19 cellular contexts compared by ENCODE assay signal in the genomic region with DNA sequence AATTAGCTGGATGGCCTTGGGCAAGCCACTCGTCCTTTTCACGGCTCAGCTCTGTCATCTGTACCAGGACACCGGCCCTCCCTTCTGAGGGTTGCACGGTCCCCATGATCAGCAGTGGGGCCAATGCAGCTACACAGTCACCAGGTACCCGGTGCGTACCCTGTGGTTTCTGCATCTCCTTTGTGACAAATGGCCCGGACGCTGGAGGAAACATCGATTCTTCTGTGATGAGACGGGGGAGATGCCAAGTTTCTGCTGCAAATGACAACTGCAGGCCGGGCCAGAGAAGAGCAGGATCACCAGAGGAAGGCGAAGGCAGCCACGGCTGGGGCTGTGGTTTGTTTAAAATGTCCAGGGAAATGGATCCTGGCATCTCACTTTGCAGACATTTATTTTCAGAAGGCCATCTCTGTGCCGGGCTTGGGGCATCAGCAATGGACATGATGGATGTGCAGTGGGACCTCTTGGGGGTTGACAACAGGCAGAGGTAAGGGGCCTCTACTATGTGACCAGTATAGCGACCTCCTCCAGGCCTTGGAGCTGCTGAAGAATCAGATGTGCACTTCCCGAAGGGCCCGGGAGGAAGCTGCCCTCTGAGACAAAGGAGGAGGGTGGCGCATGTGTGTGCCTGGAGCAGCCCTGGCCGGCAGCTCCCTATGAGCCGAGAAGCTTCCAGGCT.
A peak's percentile ranks its signal among the peaks of the same experiment; 100 is the strongest.
DNase-seq lines count a peak whose midpoint lies in the region; ATAC-seq, FAIRE-seq and TF ChIP-seq lines count a peak whose summit lies in the region.
"Had no signal": no experiment of that assay in that cellular context is flagged by ENCODE, and none has a peak within 500 bp of the region (broad histone marks: within the 10 kb centered on the region; RNA-seq: fewer than 3 reads in every experiment).

No MANE protein-coding gene starts in this region.

- TF ChIP-seq EP300 in H1 (IDR thresholded peaks at IDR 0.05; ENCODE audit: borderline replicate concordance in 1 of 2, low read depth in 2 of 2, low read length in 2 of 2): no peak
- no peak for TF ChIP-seq EP300 in suprapubic skin (IDR thresholded peaks at IDR 0.05)

- no peaks in the 10 kb centered on the region for H4K20me1 ChIP-seq in H1 (replicated peaks in 1 of 2; ENCODE audit: control insufficient read depth in 1 of 2, insufficient read depth in 2 of 2, low read length in 2 of 2)
- no peaks in the 10 kb centered on the region for H4K20me1 ChIP-seq in OCI-LY7 (ENCODE audit: insufficient read depth, low read length)
- H4K20me1 ChIP-seq: BLaER1 treated with 17β-estradiol and CSF1 and Interleukin-3, amounts not matched to agents 10 nM and 100 nM had no signal

- H2BK20ac ChIP-seq in H1 (ENCODE audit: low read length): no peak overlapping the region

- TF ChIP-seq POLR2A in H1 (IDR thresholded peaks at IDR 0.05; ENCODE audit: control extremely low read depth in 1 of 2, low read depth in 2 of 2, low read length in 2 of 2): no peak
- no peak for TF ChIP-seq POLR2A in suprapubic skin (IDR thresholded peaks at IDR 0.05)

- no peak overlapping the region for H2AFZ ChIP-seq in H1 (ENCODE audit: low read length)
- no peak overlapping the region for H2AFZ ChIP-seq in OCI-LY7 (ENCODE audit: low read length)
- H2AFZ ChIP-seq: GM23338 had no signal

- TF ChIP-seq RAD21 in H1 (IDR thresholded peaks at IDR 0.05 in 1 of 2, conservative IDR thresholded peaks at IDR 0.05 in 1 of 2; ENCODE audit: low read depth in 2 of 2, low read length in 2 of 2): no peak

- no peak for FAIRE-seq in H1 (lab: Jason Lieb, UNC)
- FAIRE-seq: G401.6, GM12891 had no signal

- no peak overlapping the region for H3K4me3 ChIP-seq in H1 (ENCODE audit: extremely low read depth in 1 of 4, insufficient read depth in 2 of 4, low read depth in 3 of 4, low read length in 4 of 4)
- H3K4me3 ChIP-seq in suprapubic skin: no peak overlapping the region
- H3K4me3 ChIP-seq in colonic mucosa: no peak overlapping the region
- no peak overlapping the region for H3K4me3 ChIP-seq in OCI-LY7 (ENCODE audit: low read depth, low read length, poor library complexity, severe bottlenecking)
- H3K4me3 ChIP-seq: BLaER1 treated with 17β-estradiol and CSF1 and Interleukin-3, amounts not matched to agents 10 nM and 100 nM; GM23338 had no signal

- H3K4me1 ChIP-seq in H1 (replicated peaks in 1 of 4; ENCODE audit: control insufficient read depth in 3 of 4, insufficient read depth in 4 of 4, low read length in 3 of 4): 0 out of 7 replicates have a peak, but pooled peaks cover 0 to 3% (median 0%) of the 10 kb centered on the region in 4 experiments
- H3K4me1 ChIP-seq in suprapubic skin: no peaks in the 10 kb centered on the region
- H3K4me1 ChIP-seq in colonic mucosa: no peaks in the 10 kb centered on the region
- H3K4me1 ChIP-seq in OCI-LY7 (ENCODE audit: insufficient read depth, low read length, poor library complexity, severe bottlenecking): peaks cover 15% of the 10 kb centered on the region

- no peak for DNase-seq in H1 (ENCODE audit: low read depth in 1 of 2, low spot score in 2 of 2)
- DNase-seq in mesenteric fat pad (ENCODE audit: low spot score): peak; percentile 79
- DNase-seq in posterior vena cava (ENCODE audit: low spot score): peak; percentile 42
- peak; percentile 31 to 65 for DNase-seq in suprapubic skin (ENCODE audit: low spot score in 2 of 2)
- DNase-seq in colonic mucosa: no peak
- no peak for DNase-seq in OCI-LY7 (ENCODE audit: low spot score)
- DNase-seq in T-helper 17 cell: no peak
- DNase-seq: CD8-positive, alpha-beta T cell; DMS 273 treated with DMSO at 0.1 percent for 48 hours; DMS53; H7; HFFc6 had no signal

- intact Hi-C loops in posterior vena cava (cut with DNase I) (no loop called here), colonic mucosa (cut with DNase I) (no loop called here), OCI-LY7 (cut with micrococcal nuclease; ENCODE audit: unreplicated experiment) (no loop called here)

- no peak overlapping the region for H3K27ac Mint-ChIP-seq in T-helper 17 cell
- H3K27ac Mint-ChIP-seq: B cell; CD8-positive, alpha-beta T cell; GM23338; HFFc6 had no signal

- H3K9ac ChIP-seq in H1 (replicated peaks in 1 of 4; ENCODE audit: extremely low read depth in 1 of 4, low read depth in 3 of 4, low read length in 3 of 4): no peak overlapping the region
- no peak overlapping the region for H3K9ac ChIP-seq in colonic mucosa (ENCODE audit: low read depth in 2 of 2, low read length in 2 of 2)
- H3K9ac ChIP-seq: BLaER1 treated with 17β-estradiol and CSF1 and Interleukin-3, amounts not matched to agents 10 nM and 100 nM had no signal

- H2BK5ac ChIP-seq in H1 (ENCODE audit: low read depth, low read length): no peak overlapping the region

- H3K36me3 Mint-ChIP-seq in T-helper 17 cell (ENCODE audit: low read depth): no peaks in the 10 kb centered on the region
- H3K36me3 Mint-ChIP-seq: CD8-positive, alpha-beta T cell had no signal

- H4K8ac ChIP-seq in H1 (ENCODE audit: extremely low read depth, insufficient read depth, low read length): peak overlapping the region; percentile 57; the same call in 1 of the 2 replicates

- H3K79me2 ChIP-seq in H1 (ENCODE audit: control insufficient read depth in 1 of 2, insufficient read depth in 2 of 2, low read length in 2 of 2) (no peaks in the 10 kb centered on the region), OCI-LY7 (ENCODE audit: insufficient read depth, low read depth, low read length) (no peaks in the 10 kb centered on the region)

- WGBS in H1 (ENCODE audit: extremely low coverage in 1 of 2, insufficient coverage in 1 of 2, insufficient read length in 1 of 2, insufficient replicate concordance in 2 of 2, low coverage in 1 of 2, low lambda C conversion rate in 2 of 2, missing lambda C conversion rate in 1 of 2), 2 experiments: 90% methylated on average over 20 of the region's 20 CpGs; no CpG with 5 or more reads in 1 of the 2 experiments
- 86% methylated on average over 20 of the region's 20 CpGs for WGBS in suprapubic skin

- no peaks in the 10 kb centered on the region for H3K23me2 ChIP-seq in H1 (ENCODE audit: low read depth, low read length)

- H2BK12ac ChIP-seq in H1 (ENCODE audit: low read depth, low read length): no peak overlapping the region

- H3K18ac ChIP-seq in H1 (ENCODE audit: extremely low read depth, low read length): no peak overlapping the region

- no peak overlapping the region for H2AK5ac ChIP-seq in H1 (ENCODE audit: low read depth, low read length)

- no peak overlapping the region for H4K5ac ChIP-seq in H1 (ENCODE audit: insufficient read length, low read depth, low read length)

- POLR2A ChIA-PET in H1 (lab: Charles Lee; ENCODE audit: partially characterized antibody): no interaction called here
- POLR2A ChIA-PET in OCI-LY7 (lab: Charles Lee): no interaction called here

- H3K56ac ChIP-seq in H1 (replicated peaks; ENCODE audit: insufficient read length, low read depth, low read length): no peak overlapping the region

- H3K4me3 Mint-ChIP-seq in T-helper 17 cell: no peak overlapping the region
- H3K4me3 Mint-ChIP-seq: B cell; CD8-positive, alpha-beta T cell; GM23338; HFFc6 had no signal

- no peak overlapping the region for H3K23ac ChIP-seq in H1 (ENCODE audit: insufficient read length)

- H3K27me3 Mint-ChIP-seq in T-helper 17 cell: peaks cover 22% of the 10 kb centered on the region

- no peak overlapping the region for H3K4me2 ChIP-seq in H1 (ENCODE audit: insufficient read depth in 1 of 2, low read depth in 2 of 2, low read length in 2 of 2)
- H3K4me2 ChIP-seq in OCI-LY7 (ENCODE audit: low read length): no peak overlapping the region
- H3K4me2 ChIP-seq: BLaER1 treated with 17β-estradiol and CSF1 and Interleukin-3, amounts not matched to agents 10 nM and 100 nM; GM23338 had no signal

- H3K27me3 ChIP-seq in H1 (replicated peaks in 1 of 4; ENCODE audit: control insufficient read depth in 3 of 4, extremely low read depth in 1 of 4, insufficient read depth in 3 of 4, low read length in 3 of 4) (no peaks in the 10 kb centered on the region), suprapubic skin (peaks cover 26% of the 10 kb centered on the region), colonic mucosa (no peaks in the 10 kb centered on the region)

- H3K79me1 ChIP-seq in H1 (ENCODE audit: low read depth, low read length): no peaks in the 10 kb centered on the region

- CTCF ChIA-PET in H1 (lab: Charles Lee; ENCODE audit: partially characterized antibody): no interaction called here
- CTCF ChIA-PET in OCI-LY7 (lab: Charles Lee; ENCODE audit: unreplicated experiment): no interaction called here

- no peak overlapping the region for H2BK120ac ChIP-seq in H1 (replicated peaks; ENCODE audit: low read depth, low read length)

- no peak overlapping the region for H3K14ac ChIP-seq in H1 (ENCODE audit: insufficient read length)

- no TSS peak for BruUV-seq in OCI-LY7 (replicated peaks; lab: Mats Ljungman, UMichigan)

- TF ChIP-seq CTCF in H1 (IDR thresholded peaks at IDR 0.05; ENCODE audit: control extremely low read depth in 1 of 3, insufficient read depth in 1 of 3, low read depth in 1 of 3, low read length in 3 of 3) (no peak), suprapubic skin (IDR thresholded peaks at IDR 0.05) (no peak), colonic mucosa (IDR thresholded peaks at IDR 0.05) (no peak), OCI-LY7 (conservative IDR thresholded peaks at IDR 0.05; ENCODE audit: low read length) (no peak)

- no peak overlapping the region for H3K4ac ChIP-seq in H1 (replicated peaks; ENCODE audit: insufficient read length, low read depth, low read length)

- H3K9me2 ChIP-seq in OCI-LY7 (ENCODE audit: insufficient read depth, low read length): no peaks in the 10 kb centered on the region

- H3K4me1 Mint-ChIP-seq in T-helper 17 cell: no peaks in the 10 kb centered on the region
- H3K4me1 Mint-ChIP-seq: B cell had no signal

- H3K27ac ChIP-seq in H1 (ENCODE audit: low read depth, low read length) (no peak overlapping the region), suprapubic skin (no peak overlapping the region), colonic mucosa (no peak overlapping the region), OCI-LY7 (ENCODE audit: low read depth, low read length, poor library complexity, severe bottlenecking) (no peak overlapping the region)
- H3K27ac ChIP-seq: BLaER1 treated with 17β-estradiol and CSF1 and Interleukin-3, amounts not matched to agents 10 nM and 100 nM; HL-60 had no signal

- no peaks in the 10 kb centered on the region for H3K36me3 ChIP-seq in H1 (ENCODE audit: control insufficient read depth in 2 of 4, insufficient read depth in 4 of 4, low read length in 3 of 4)
- H3K36me3 ChIP-seq in suprapubic skin: no peaks in the 10 kb centered on the region
- H3K36me3 ChIP-seq in colonic mucosa: no peaks in the 10 kb centered on the region
- H3K36me3 ChIP-seq in OCI-LY7 (ENCODE audit: insufficient read depth, low read length): no peaks in the 10 kb centered on the region
- H3K36me3 ChIP-seq: BLaER1 treated with 17β-estradiol and CSF1 and Interleukin-3, amounts not matched to agents 10 nM and 100 nM had no signal

- no peak overlapping the region for H4K91ac ChIP-seq in H1 (replicated peaks; ENCODE audit: insufficient read length, low read length)

- ATAC-seq in T-helper 17 cell: no peak
- ATAC-seq: CD8-positive, alpha-beta T cell; GM23338; HCT116 had no signal

- no peaks in the 10 kb centered on the region for H3K9me3 ChIP-seq in H1 (ENCODE audit: insufficient read depth in 2 of 2, low read depth in 1 of 2, low read length in 1 of 2)
- H3K9me3 ChIP-seq in suprapubic skin: no peaks in the 10 kb centered on the region
- no peaks in the 10 kb centered on the region for H3K9me3 ChIP-seq in colonic mucosa
- H3K9me3 ChIP-seq in OCI-LY7 (ENCODE audit: low read length): no peaks in the 10 kb centered on the region
- no peaks in the 10 kb centered on the region for H3K9me3 ChIP-seq in T-helper 17 cell (ENCODE audit: control insufficient read depth, low read length, poor library complexity, severe bottlenecking)
- H3K9me3 ChIP-seq: BLaER1 treated with 17β-estradiol and CSF1 and Interleukin-3, amounts not matched to agents 10 nM and 100 nM had no signal

- no peak overlapping the region for H2BK15ac ChIP-seq in H1 (ENCODE audit: low read length)

Comparison
In these comparisons a context has a peak if more than half of its experiments do, and no peak if none do; other contexts are left out.
1. DNase-seq: peak in mesenteric fat pad (single experiment), posterior vena cava (single experiment) and suprapubic skin (2 of 2); none in H1 (0 of 2), colonic mucosa (single experiment), OCI-LY7 (single experiment) and T-helper 17 cell (0 of 3).